In genomic region chr6:33199687-33200233, GRCh38 we compare ENCODE assay signal across 8 cellular contexts. TPM values are rescaled to one million over a fixed set of nuclear protein-coding genes. Genes with fewer than 3 reads are reported as not detected.
DNase-seq lines count a peak whose midpoint lies in the region; ATAC-seq lines count a peak whose summit lies in the region.

No MANE protein-coding gene starts in this region.

- peak; percentile 26 for ATAC-seq in HG02763 (IDR thresholded peaks at IDR 0.05; ENCODE audit: unreplicated experiment)

- no peaks in the 10 kb centered on the region for H3K27me3 ChIP-seq in endocrine pancreas (ENCODE audit: control insufficient read depth, insufficient read depth, low read length)

- peak overlapping the region; percentile 65 for H3K9ac ChIP-seq in endocrine pancreas (ENCODE audit: control insufficient read depth, insufficient read depth, low read length)

- DNase-seq in NCI-H2081 (lab: John Stamatoyannopoulos, UW) (peak; percentile 42 to 64), NCI-H2081 treated with DMSO at 0.1 percent for 48 hours (lab: John Stamatoyannopoulos, UW) (no peak), NCI-H2196 treated with DMSO at 0.1 percent for 48 hours (lab: John Stamatoyannopoulos, UW; ENCODE audit: unreplicated experiment) (peak; percentile 87), mucosa of gallbladder (ENCODE audit: low spot score) (peak; percentile 50)
- DNase-seq in activated CD4-positive, alpha-beta T cell treated with anti-CD3 and anti-CD28 coated beads, Interleukin-2, amount 50 U/mL, for 24 hours (ENCODE audit: low read depth in 1 of 2, low spot score in 1 of 2) = peak; percentile 38 to 58
- peak in 5 of 6 experiments; percentile 48 to 79 (median 69) for DNase-seq in stimulated activated naive CD4-positive, alpha-beta T cell (lab: John Stamatoyannopoulos, UW)

- no peaks in the 10 kb centered on the region for H3K9me3 ChIP-seq in endocrine pancreas (ENCODE audit: control insufficient read depth, low read length)

- peak overlapping the region; percentile 73 for H3K4me3 ChIP-seq in endocrine pancreas (ENCODE audit: control insufficient read depth, insufficient read depth, low read length)

- peaks cover 5% of the 10 kb centered on the region for H3K36me3 ChIP-seq in endocrine pancreas (ENCODE audit: control insufficient read depth, insufficient read depth, low read length)

- H3K4me1 ChIP-seq in endocrine pancreas (ENCODE audit: control insufficient read depth, insufficient read depth, low read length) = peaks cover 14% of the 10 kb centered on the region

RNA-seq across cellular contexts. Expression of gene RXRB, which starts 0.7 kb away (rescaled TPM):
- 56.8 TPM for total RNA-seq in mucosa of gallbladder

RNA-seq across cellular contexts. Expression of gene SLC39A7, which starts 0.9 kb away (rescaled TPM):
- 120 TPM for total RNA-seq in mucosa of gallbladder

RNA-seq across cellular contexts. Expression of gene HSD17B8, which starts 4.7 kb away (rescaled TPM):
- 13.6 TPM for total RNA-seq in mucosa of gallbladder

RNA-seq across cellular contexts. Expression of gene COL11A2, which starts 7.5 kb away (rescaled TPM):
- 0.66 TPM for total RNA-seq in mucosa of gallbladder

RNA-seq across cellular contexts. Expression of gene RING1, which starts 8.5 kb away (rescaled TPM):
- total RNA-seq in mucosa of gallbladder = 50.9 TPM
